In genomic region chr11:11587122-11587521, GRCh38 we compare ENCODE assay signal across 23 cellular contexts. TPM values are rescaled to one million over a fixed set of nuclear protein-coding genes. Genes with fewer than 3 reads are reported as not detected.
"Had no signal": no experiment of that assay in that cellular context is flagged by ENCODE, and none has a peak within 500 bp of the region (broad histone marks: within the 10 kb centered on the region; RNA-seq: fewer than 3 reads in every experiment).

No MANE protein-coding gene starts in this region.

- H3K4me3 Mint-ChIP-seq: activated B cell treated with CpG ODN at 0.5 μM for 24 hours; activated CD4-positive, alpha-beta memory T cell treated with anti-CD3 and anti-CD28 coated beads for 36 hours; activated naive CD8-positive, alpha-beta T cell treated with anti-CD3 and anti-CD28 coated beads for 36 hours; brain; nephron progenitor cell; T-helper 2 cell treated with Interferon-gamma antibody and Interleukin-4, amounts not matched to agents 5 μg/mL and 100 μg/mL, for 36 hours had no signal

- H3K27me3 ChIP-seq: colonic mucosa, foreskin keratinocyte, hepatocyte, transverse colon had no signal

- H3K9me3 Mint-ChIP-seq: activated B cell treated with CpG ODN at 0.5 μM for 24 hours; activated CD4-positive, alpha-beta memory T cell treated with anti-CD3 and anti-CD28 coated beads for 36 hours; activated naive CD8-positive, alpha-beta T cell treated with anti-CD3 and anti-CD28 coated beads for 36 hours; brain; nephron progenitor cell; T-helper 2 cell treated with Interferon-gamma antibody and Interleukin-4, amounts not matched to agents 5 μg/mL and 100 μg/mL, for 36 hours had no signal

- H2AFZ ChIP-seq: hepatocyte had no signal

- H3K9me3 ChIP-seq: colonic mucosa, transverse colon had no signal

- H3K27ac Mint-ChIP-seq: activated B cell treated with CpG ODN at 0.5 μM for 24 hours; activated CD4-positive, alpha-beta memory T cell treated with anti-CD3 and anti-CD28 coated beads for 36 hours; activated naive CD8-positive, alpha-beta T cell treated with anti-CD3 and anti-CD28 coated beads for 36 hours; brain; nephron progenitor cell; T-helper 2 cell treated with Interferon-gamma antibody and Interleukin-4, amounts not matched to agents 5 μg/mL and 100 μg/mL, for 36 hours had no signal

- DNase-seq: activated B cell treated with CpG ODN at 0.5 μM for 24 hours; activated CD4-positive, alpha-beta memory T cell treated with anti-CD3 and anti-CD28 coated beads for 36 hours; activated CD4-positive, alpha-beta T cell treated with anti-CD3 and anti-CD28 coated beads for 4 hours; activated naive CD4-positive, alpha-beta T cell; activated naive CD8-positive, alpha-beta T cell treated with anti-CD3 and anti-CD28 coated beads for 36 hours; amniotic stem cell; central memory CD4-positive, alpha-beta T cell; colonic mucosa; foreskin keratinocyte; mammary epithelial cell; midbrain; nephron progenitor cell; nucleus accumbens; stimulated activated CD4-positive, alpha-beta T cell treated with anti-CD3 and anti-CD28 coated beads, Interleukin-12 subunit alpha, Interleukin-12 subunit beta, amount 100 ng/mL, for 4 hours; stimulated activated CD4-positive, alpha-beta T cell treated with anti-CD3 and anti-CD28 coated beads, Interleukin-1b, Interleukin-23, amount 100 ng/mL, for 48 hours; stimulated activated CD8-positive, alpha-beta memory T cell treated with anti-CD3 and anti-CD28 coated beads, Interleukin-4, amount 100 ng/mL, for 48 hours; stimulated activated naive CD8-positive, alpha-beta T cell treated with anti-CD3 and anti-CD28 coated beads, Interleukin-15, Interleukin-2, amounts not matched to agents 100 U/mL and 50 U/mL, for 24 hours; substantia nigra; SW 1271; transverse colon had no signal

- H3K27ac ChIP-seq: colonic mucosa, foreskin keratinocyte, hepatocyte, transverse colon had no signal

- H3K4me3 ChIP-seq: colonic mucosa, hepatocyte, transverse colon had no signal

- ATAC-seq: foreskin keratinocyte; stimulated activated naive CD8-positive, alpha-beta T cell treated with anti-CD3 and anti-CD28 coated beads, Interleukin-15, Interleukin-2, amounts not matched to agents 100 U/mL and 50 U/mL, for 24 hours had no signal

- H3K36me3 Mint-ChIP-seq: activated CD4-positive, alpha-beta memory T cell treated with anti-CD3 and anti-CD28 coated beads for 36 hours; activated naive CD8-positive, alpha-beta T cell treated with anti-CD3 and anti-CD28 coated beads for 36 hours; brain had no signal

- H3K4me2 ChIP-seq: hepatocyte had no signal

- H3K79me2 ChIP-seq: hepatocyte had no signal

- H3K27me3 Mint-ChIP-seq: activated CD4-positive, alpha-beta memory T cell treated with anti-CD3 and anti-CD28 coated beads for 36 hours; activated naive CD8-positive, alpha-beta T cell treated with anti-CD3 and anti-CD28 coated beads for 36 hours had no signal

- H3K36me3 ChIP-seq: colonic mucosa, transverse colon had no signal

- H3K4me1 Mint-ChIP-seq: activated B cell treated with CpG ODN at 0.5 μM for 24 hours; activated naive CD8-positive, alpha-beta T cell treated with anti-CD3 and anti-CD28 coated beads for 36 hours had no signal

- H3K4me1 ChIP-seq: colonic mucosa had no signal

RNA-seq across cellular contexts. Expression of gene GALNT18, which starts 34.7 kb away (rescaled TPM):
- total RNA-seq: activated B cell treated with CpG ODN at 0.5 μM for 24 hours had no signal
